Comparison of ENCODE assay signal across 12 cellular contexts in the genomic region with DNA sequence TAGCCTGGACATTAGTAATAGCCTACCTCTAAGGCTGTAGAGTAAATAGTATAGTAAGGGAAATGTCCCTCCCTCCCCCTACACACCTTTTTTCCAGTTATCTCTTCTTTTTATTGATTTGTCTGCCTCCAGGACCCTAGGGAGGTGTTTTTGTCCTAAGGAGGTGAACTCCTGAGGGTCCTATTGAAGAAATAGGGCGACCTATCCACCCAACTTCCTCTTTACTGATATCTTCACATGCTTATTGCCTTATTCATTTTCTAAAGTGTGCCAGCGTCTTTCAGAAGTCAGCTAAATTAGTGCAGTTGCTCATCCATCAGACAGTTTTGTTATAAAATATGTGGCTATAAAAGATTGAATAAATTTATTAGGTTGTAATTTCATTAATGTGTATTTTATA. TPM values are rescaled to one million over a fixed set of nuclear protein-coding genes. Genes with fewer than 3 reads are reported as not detected.
DNase-seq lines count a peak whose midpoint lies in the region; ATAC-seq, FAIRE-seq and TF ChIP-seq lines count a peak whose summit lies in the region.
"Had no signal": no experiment of that assay in that cellular context is flagged by ENCODE, and none has a peak within 500 bp of the region (broad histone marks: within the 10 kb centered on the region; RNA-seq: fewer than 3 reads in every experiment).

No MANE protein-coding gene starts in this region.

- ATAC-seq in GM19395 (IDR thresholded peaks at IDR 0.05; ENCODE audit: unreplicated experiment) = no peak

- peaks cover 1% of the 10 kb centered on the region for H3K36me3 Mint-ChIP-seq in chondrocyte (ENCODE audit: low read depth)

- DNase-seq in GM12891 (ENCODE audit: insufficient read length, low spot score) (no peak), chondrocyte (ENCODE audit: low spot score) (no peak), GM19240 (ENCODE audit: insufficient read length, low spot score) (no peak), activated gamma-delta T cell treated with Interleukin-2 at 50 U/mL for 16 hours (no peak)
- DNase-seq: activated CD4-positive, alpha-beta T cell treated with anti-CD3 and anti-CD28 coated beads, Interleukin-2, amount 50 U/mL, for 1 hour; COR-L47; NCI-H1417; NCI-H524 treated with DMSO at 0.1 percent for 48 hours had no signal

- no peak overlapping the region for H3K9ac ChIP-seq in OCI-LY1 (ENCODE audit: low read length)
- H3K9ac ChIP-seq in skeletal muscle satellite cell (ENCODE audit: low read depth, low read length) = peak overlapping the region; percentile 35

- H3K27me3 ChIP-seq in OCI-LY1 (ENCODE audit: insufficient read depth, low read length) (no peaks in the 10 kb centered on the region), skeletal muscle satellite cell (ENCODE audit: control insufficient read depth, insufficient read depth, low read length) (no peaks in the 10 kb centered on the region)
- H3K27me3 ChIP-seq: right atrium auricular region had no signal

- H3K27ac ChIP-seq in OCI-LY1 (ENCODE audit: low read depth, low read length, poor library complexity, severe bottlenecking) = peak overlapping the region; percentile 28
- H3K27ac ChIP-seq: right atrium auricular region had no signal

- H3K4me3 Mint-ChIP-seq in chondrocyte (ENCODE audit: unreplicated experiment) = peak overlapping the region; percentile 8

- no peaks in the 10 kb centered on the region for H3K27me3 Mint-ChIP-seq in chondrocyte (ENCODE audit: low read depth)

- no peak overlapping the region for H3K4me3 ChIP-seq in OCI-LY1 (ENCODE audit: low read depth, low read length, poor library complexity, severe bottlenecking)
- peak overlapping the region; percentile 23 for H3K4me3 ChIP-seq in skeletal muscle satellite cell (ENCODE audit: low read length)
- H3K4me3 ChIP-seq: right atrium auricular region had no signal

- H3K4me1 Mint-ChIP-seq in chondrocyte (ENCODE audit: low read depth) = peaks cover 88% of the 10 kb centered on the region

- H3K4me1 ChIP-seq in OCI-LY1 (ENCODE audit: insufficient read depth, low read length, severe bottlenecking) = peaks cover 83% of the 10 kb centered on the region
- H3K4me1 ChIP-seq in skeletal muscle satellite cell (ENCODE audit: control insufficient read depth, insufficient read depth, low read length) = peaks cover 64% of the 10 kb centered on the region

- peaks cover 5% of the 10 kb centered on the region for H3K9me3 ChIP-seq in OCI-LY1 (ENCODE audit: low read length)
- H3K9me3 ChIP-seq in skeletal muscle satellite cell (replicated peaks; ENCODE audit: low read length) = no peaks in the 10 kb centered on the region
- H3K9me3 ChIP-seq: right atrium auricular region had no signal

- no peak for TF ChIP-seq POLR2A in GM12891 (IDR thresholded peaks at IDR 0.05; ENCODE audit: low read depth, low read length)

- peaks cover 26% of the 10 kb centered on the region for H3K36me3 ChIP-seq in OCI-LY1 (ENCODE audit: insufficient read depth, low read length)
- H3K36me3 ChIP-seq in skeletal muscle satellite cell (ENCODE audit: insufficient read depth, low read length) = peaks cover 8% of the 10 kb centered on the region
- H3K36me3 ChIP-seq: right atrium auricular region had no signal

- H3K4me2 ChIP-seq in OCI-LY1 (ENCODE audit: low read length) (no peak overlapping the region), skeletal muscle satellite cell (ENCODE audit: low read length) (peak overlapping the region; percentile 57)

- peaks cover 95% of the 10 kb centered on the region for H3K79me2 ChIP-seq in OCI-LY1 (ENCODE audit: insufficient read depth, low read length)

- peak overlapping the region; percentile 67 for H3K27ac Mint-ChIP-seq in chondrocyte (ENCODE audit: unreplicated experiment)

- no peaks in the 10 kb centered on the region for H3F3A ChIP-seq in OCI-LY1 (ENCODE audit: insufficient read depth, low read length)

- no peaks in the 10 kb centered on the region for H3K9me2 ChIP-seq in OCI-LY1 (ENCODE audit: low read depth, low read length)

- TF ChIP-seq CTCF in OCI-LY1 (IDR thresholded peaks at IDR 0.05; ENCODE audit: low read length) (no peak), chondrocyte (IDR thresholded peaks at IDR 0.05) (no peak)

- H3K9me3 Mint-ChIP-seq in chondrocyte (ENCODE audit: low read depth) = no peaks in the 10 kb centered on the region

- no peak overlapping the region for H2AFZ ChIP-seq in OCI-LY1 (ENCODE audit: low read length)

- no peaks in the 10 kb centered on the region; the same call in 1 of the 2 replicates for H4K20me1 ChIP-seq in OCI-LY1 (ENCODE audit: insufficient read depth, low read length)

- FAIRE-seq in GM12891 (lab: Jason Lieb, UNC) = peak; percentile 48

TF ChIP-seq in GM12891, 5 proteins besides CTCF, POLR2A, EP300 and RAD21:
- TF ChIP-seq POU2F2 (IDR thresholded peaks at IDR 0.05; ENCODE audit: low read depth, low read length) (no peak), SPI1 (IDR thresholded peaks at IDR 0.05; ENCODE audit: low read depth, low read length) (peak; percentile 45; the same call in 1 of the 2 replicates)

RNA-seq across cellular contexts. Expression of gene BACH1, which starts 5.9 kb away (rescaled TPM):
- 11.0 TPM for polyA plus RNA-seq in GM12891 (2012; ENCODE audit: low read depth, missing spikeins)
- 85.4 to 123 TPM (median 120 TPM) in 3 replicates for total RNA-seq in chondrocyte
- 40.6 and 46.4 TPM in 2 replicates for total RNA-seq in skeletal muscle satellite cell (2012; rRNA removed)
